In the genomic region with DNA sequence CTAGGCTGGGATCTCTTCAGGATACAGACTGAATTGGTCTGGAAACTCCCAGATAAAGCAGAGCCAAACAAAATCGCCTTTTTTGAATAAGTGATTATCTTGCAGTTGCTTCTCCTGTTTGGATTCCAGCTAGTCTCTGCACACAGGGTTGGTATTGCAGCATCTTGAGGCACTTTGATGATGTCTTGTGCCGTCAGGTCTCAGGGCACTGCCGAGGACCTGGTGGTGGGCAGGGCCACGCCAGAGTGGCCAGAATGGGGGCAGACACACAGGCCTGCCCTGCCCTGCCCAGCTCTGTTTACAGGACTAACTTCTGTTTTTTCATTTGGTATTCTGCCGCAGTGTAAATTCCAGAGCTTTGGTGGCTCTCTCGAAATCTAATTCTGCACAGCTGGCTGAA, we compare ENCODE assay signal across 12 cellular contexts.
DNase-seq lines count a peak whose midpoint lies in the region; ATAC-seq and TF ChIP-seq lines count a peak whose summit lies in the region.
"Had no signal": no experiment of that assay in that cellular context is flagged by ENCODE, and none has a peak within 500 bp of the region (broad histone marks: within the 10 kb centered on the region; RNA-seq: fewer than 3 reads in every experiment).

No MANE protein-coding gene starts in this region.

- H3K4me3 ChIP-seq in left ventricle myocardium inferior (peak overlapping the region; percentile 35), psoas muscle (peak overlapping the region; percentile 3), aorta (ENCODE audit: low read length in 2 of 2) (peak overlapping the region in 1 of 2 donors; percentile 37)
- H3K4me3 ChIP-seq: SK-N-MC had no signal

- H3K9me3 Mint-ChIP-seq in effector memory CD8-positive, alpha-beta T cell, result no peaks in the 10 kb centered on the region
- H3K9me3 Mint-ChIP-seq: memory B cell had no signal

- WGBS in psoas muscle, 3 donors, result 28 to 40% (median 33%) methylated on average over 6 of the region's 6 CpGs
- WGBS in aorta, 2 donors, result 1 to 5% methylated on average over 6 of the region's 6 CpGs

- no peak overlapping the region for H3K27ac Mint-ChIP-seq in effector memory CD8-positive, alpha-beta T cell
- H3K27ac Mint-ChIP-seq: memory B cell had no signal

- no peak overlapping the region for H3K4me3 Mint-ChIP-seq in effector memory CD8-positive, alpha-beta T cell
- H3K4me3 Mint-ChIP-seq: memory B cell had no signal

- ATAC-seq in psoas muscle (peak in 3 of 4 donors; percentile 53 to 58 (median 57)), aorta (ENCODE audit: low FRiP score) (peak; percentile 58), left lobe of liver (no peak)
- no peak for ATAC-seq in effector memory CD8-positive, alpha-beta T cell (replicated peaks)

- peaks cover 11 to 16% of the 10 kb centered on the region in 2 donors for H3K4me1 Mint-ChIP-seq in effector memory CD8-positive, alpha-beta T cell (ENCODE audit: low read depth in 2 of 2)

- TF ChIP-seq CTCF in left ventricle myocardium inferior (IDR thresholded peaks at IDR 0.05; ENCODE audit: borderline replicate concordance) (no peak), psoas muscle (IDR thresholded peaks at IDR 0.05) (no peak)

- H3K36me3 ChIP-seq in left ventricle myocardium inferior (no peaks in the 10 kb centered on the region), psoas muscle (ENCODE audit: insufficient read depth in 1 of 2, low read depth in 1 of 2) (no peaks in the 10 kb centered on the region), aorta (ENCODE audit: control insufficient read depth in 1 of 2, insufficient read depth in 2 of 2, low read length in 1 of 2) (no peaks in the 10 kb centered on the region)

- no peaks in the 10 kb centered on the region for H3K36me3 Mint-ChIP-seq in effector memory CD8-positive, alpha-beta T cell (ENCODE audit: insufficient read depth)

- peak overlapping the region; percentile 61 for H3K27ac ChIP-seq in left ventricle myocardium inferior (replicated peaks)
- no peak overlapping the region for H3K27ac ChIP-seq in psoas muscle
- H3K27ac ChIP-seq in aorta (ENCODE audit: low read depth in 1 of 2, low read length in 2 of 2), result peak overlapping the region; percentile 5 to 61
- H3K27ac ChIP-seq: SK-N-MC had no signal

- peaks cover 55% of the 10 kb centered on the region for H3K4me1 ChIP-seq in left ventricle myocardium inferior
- H3K4me1 ChIP-seq in psoas muscle, result peaks cover 20% of the 10 kb centered on the region
- no peaks in the 10 kb centered on the region for H3K4me1 ChIP-seq in aorta (ENCODE audit: control insufficient read depth in 1 of 2, insufficient read depth in 2 of 2, low read length in 2 of 2)

- peak; percentile 15 for DNase-seq in astrocyte of the hippocampus (ENCODE audit: low read depth, low spot score)
- DNase-seq in left ventricle myocardium inferior, result no peak
- DNase-seq in psoas muscle, result no peak
- peak in 1 of 2 donors; percentile 64 for DNase-seq in aorta
- DNase-seq in left lobe of liver (ENCODE audit: low spot score), result no peak
- DNase-seq in effector memory CD8-positive, alpha-beta T cell, result no peak
- DNase-seq in stimulated activated CD4-positive, alpha-beta T cell treated with anti-CD3 and anti-CD28 coated beads, Interleukin-2, amount 100 ng/mL, for 48 hours, result no peak
- DNase-seq: activated CD8-positive, alpha-beta memory T cell treated with anti-CD3 and anti-CD28 coated beads for 24 hours; activated gamma-delta T cell treated with Interleukin-2 at 50 U/mL for 16 hours; NCI-H1105 treated with DMSO at 0.1 percent for 48 hours had no signal

- H3K27me3 ChIP-seq in left ventricle myocardium inferior (ENCODE audit: low read depth) (no peaks in the 10 kb centered on the region), psoas muscle (ENCODE audit: insufficient read depth in 3 of 3, low read length in 2 of 3) (no peaks in the 10 kb centered on the region), aorta (ENCODE audit: control insufficient read depth in 1 of 2, insufficient read depth in 2 of 2, low read length in 1 of 2) (no peaks in the 10 kb centered on the region)

- no peaks in the 10 kb centered on the region for H3K27me3 Mint-ChIP-seq in effector memory CD8-positive, alpha-beta T cell
- H3K27me3 Mint-ChIP-seq: memory B cell had no signal

- intact Hi-C loops in left ventricle myocardium inferior (cut with micrococcal nuclease), result no loop called here
- intact Hi-C loops in psoas muscle (cut with DNase I), result no loop called here
- intact Hi-C loops in aorta (cut with DNase I), result loop anchor here in 1 of 2 donors (10.0 kb wide), 1 partner anchor 49 kb away; no protein-coding TSS in a partner anchor

- H3K9me3 ChIP-seq in left ventricle myocardium inferior (replicated peaks) (no peaks in the 10 kb centered on the region), psoas muscle (no peaks in the 10 kb centered on the region), aorta (ENCODE audit: control insufficient read depth, low read length) (no peaks in the 10 kb centered on the region)

Comparison
In these comparisons a context has a peak if more than half of its experiments do, and no peak if none do; other contexts are left out.
1. ATAC-seq: peak in psoas muscle (3 of 4) and aorta (single experiment); none in left lobe of liver (single experiment) and effector memory CD8-positive, alpha-beta T cell (single experiment).